Comparison of ENCODE assay signal across 1 cellular context in the genomic region with DNA sequence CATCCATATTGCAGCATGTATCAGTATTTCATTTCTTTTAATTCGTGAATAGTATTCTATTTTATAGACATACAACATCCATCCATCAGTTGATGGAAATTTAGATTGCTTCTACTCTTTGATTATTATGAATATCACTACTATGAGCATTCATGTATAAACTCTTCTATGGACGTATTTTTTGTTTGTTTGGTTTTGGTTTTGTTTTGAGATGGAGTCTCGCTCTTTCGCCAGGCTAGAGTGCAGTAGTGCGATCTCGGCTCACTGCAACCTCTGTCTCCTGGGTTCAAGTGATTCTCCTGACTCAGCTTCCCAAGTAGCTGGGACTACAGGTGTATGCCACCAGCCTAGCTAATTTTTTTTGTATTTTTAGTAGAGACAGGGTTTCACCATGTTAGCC.
TF ChIP-seq lines count a peak whose summit lies in the region.

No MANE protein-coding gene starts in this region.

TF ChIP-seq in GM12878, 131 proteins besides CTCF, POLR2A, EP300 and RAD21:
- peak; percentile 44; the same call in 1 of the 2 replicates for TF ChIP-seq MLLT1 (IDR thresholded peaks at IDR 0.05)
- TF ChIP-seq ASH2L (IDR thresholded peaks at IDR 0.05; ENCODE audit: borderline replicate concordance, low read depth), result 0 out of 2 replicates have a peak, but pooled peaks have one; percentile 46
